In genomic region chr17:37047631-37048104, GRCh38 we compare ENCODE assay signal across 8 cellular contexts.
DNase-seq lines count a peak whose midpoint lies in the region; ATAC-seq and TF ChIP-seq lines count a peak whose summit lies in the region.

No MANE protein-coding gene starts in this region.

- H3K27me3 Mint-ChIP-seq in activated CD8-positive, alpha-beta memory T cell treated with anti-CD3 and anti-CD28 coated beads, Interleukin-2, amount 10 ng/mL, durations not matched to agents 7 days and 5 days = no peaks in the 10 kb centered on the region
- H3K27me3 Mint-ChIP-seq in endothelial cell (ENCODE audit: unreplicated experiment) = peaks cover 1% of the 10 kb centered on the region
- H3K27me3 Mint-ChIP-seq in mesothelial cell of epicardium (ENCODE audit: low read depth) = peaks cover 8% of the 10 kb centered on the region

- no peak overlapping the region for H3K4me3 Mint-ChIP-seq in activated CD8-positive, alpha-beta memory T cell treated with anti-CD3 and anti-CD28 coated beads, Interleukin-2, amount 10 ng/mL, durations not matched to agents 7 days and 5 days
- H3K4me3 Mint-ChIP-seq in endothelial cell (ENCODE audit: unreplicated experiment) (no peak overlapping the region), mesothelial cell of epicardium (no peak overlapping the region)

- peak; percentile 60 for DNase-seq in COLO668 (lab: John Stamatoyannopoulos, UW; ENCODE audit: unreplicated experiment)
- peak; percentile 65 for DNase-seq in HuH-7.5 (ENCODE audit: low spot score)
- DNase-seq in NT2/D1 (ENCODE audit: low read depth, low spot score) = peak; percentile 84
- peak; percentile 90 for DNase-seq in activated CD8-positive, alpha-beta memory T cell treated with anti-CD3 and anti-CD28 coated beads, Interleukin-2, amount 10 ng/mL, durations not matched to agents 7 days and 5 days
- DNase-seq in endothelial cell (ENCODE audit: low spot score) = peak; percentile 79
- DNase-seq in mesothelial cell of epicardium (ENCODE audit: low spot score in 2 of 2, unreplicated experiment in 2 of 2) = peak; percentile 62 to 83
- peak; percentile 52 to 75 for DNase-seq in stimulated activated CD8-positive, alpha-beta memory T cell treated with anti-CD3 and anti-CD28 coated beads, Interleukin-2, amount 100 ng/mL, for 48 hours (ENCODE audit: low read depth in 2 of 2)

- peak; percentile 83 for ATAC-seq in activated CD8-positive, alpha-beta memory T cell treated with anti-CD3 and anti-CD28 coated beads, Interleukin-2, amount 10 ng/mL, durations not matched to agents 7 days and 5 days
- no peak for ATAC-seq in HG03159 (IDR thresholded peaks at IDR 0.05; ENCODE audit: unreplicated experiment)

- no peak overlapping the region for H3K4me3 ChIP-seq in NT2/D1 (ENCODE audit: insufficient read length, low read depth)

- H3K27me3 ChIP-seq in NT2/D1 (ENCODE audit: insufficient read depth, insufficient read length) = no peaks in the 10 kb centered on the region

- no peak overlapping the region for H3K9ac ChIP-seq in NT2/D1 (ENCODE audit: insufficient read length, low read depth)

- no peaks in the 10 kb centered on the region for H3K9me3 ChIP-seq in NT2/D1 (ENCODE audit: insufficient read depth, low read length)

- CTCF ChIA-PET in activated CD8-positive, alpha-beta memory T cell treated with anti-CD3 and anti-CD28 coated beads, Interleukin-2, amount 10 ng/mL, durations not matched to agents 7 days and 5 days (lab: Charles Lee) = interaction anchor here (0.7 to 3.9 kb wide), 49 partner anchors 9 to 855 kb away, joined by 3 to 24 read pairs (median 4); partner anchors contain the start of genes AATF and MRM1

- TF ChIP-seq CTCF in endothelial cell (IDR thresholded peaks at IDR 0.05; ENCODE audit: unreplicated experiment) = peak; percentile 88
- TF ChIP-seq CTCF in mesothelial cell of epicardium (IDR thresholded peaks at IDR 0.05; ENCODE audit: unreplicated experiment) = peak; percentile 91

- peaks cover 6% of the 10 kb centered on the region for H3K36me3 ChIP-seq in NT2/D1 (ENCODE audit: insufficient read depth, insufficient read length, low read length)

- peak overlapping the region; percentile 66 for H3K27ac Mint-ChIP-seq in activated CD8-positive, alpha-beta memory T cell treated with anti-CD3 and anti-CD28 coated beads, Interleukin-2, amount 10 ng/mL, durations not matched to agents 7 days and 5 days
- no peak overlapping the region for H3K27ac Mint-ChIP-seq in endothelial cell (ENCODE audit: unreplicated experiment)
- H3K27ac Mint-ChIP-seq in mesothelial cell of epicardium = no peak overlapping the region

- H3K36me3 Mint-ChIP-seq in activated CD8-positive, alpha-beta memory T cell treated with anti-CD3 and anti-CD28 coated beads, Interleukin-2, amount 10 ng/mL, durations not matched to agents 7 days and 5 days = peaks cover 6% of the 10 kb centered on the region
- no peaks in the 10 kb centered on the region for H3K36me3 Mint-ChIP-seq in endothelial cell (ENCODE audit: low read depth, unreplicated experiment)
- peaks cover 9% of the 10 kb centered on the region for H3K36me3 Mint-ChIP-seq in mesothelial cell of epicardium

- peaks cover 13% of the 10 kb centered on the region for H3K4me1 ChIP-seq in NT2/D1 (ENCODE audit: insufficient read depth, insufficient read length)

- no peaks in the 10 kb centered on the region for H3K9me3 Mint-ChIP-seq in activated CD8-positive, alpha-beta memory T cell treated with anti-CD3 and anti-CD28 coated beads, Interleukin-2, amount 10 ng/mL, durations not matched to agents 7 days and 5 days (ENCODE audit: low read depth)
- H3K9me3 Mint-ChIP-seq in endothelial cell (ENCODE audit: unreplicated experiment) (no peaks in the 10 kb centered on the region), mesothelial cell of epicardium (no peaks in the 10 kb centered on the region)

- H3K4me1 Mint-ChIP-seq in activated CD8-positive, alpha-beta memory T cell treated with anti-CD3 and anti-CD28 coated beads, Interleukin-2, amount 10 ng/mL, durations not matched to agents 7 days and 5 days = peaks cover 12% of the 10 kb centered on the region
- H3K4me1 Mint-ChIP-seq in endothelial cell (ENCODE audit: unreplicated experiment) (peaks cover 12% of the 10 kb centered on the region), mesothelial cell of epicardium (peaks cover 10% of the 10 kb centered on the region)
